29 cellular contexts compared by ENCODE assay signal in the genomic region with DNA sequence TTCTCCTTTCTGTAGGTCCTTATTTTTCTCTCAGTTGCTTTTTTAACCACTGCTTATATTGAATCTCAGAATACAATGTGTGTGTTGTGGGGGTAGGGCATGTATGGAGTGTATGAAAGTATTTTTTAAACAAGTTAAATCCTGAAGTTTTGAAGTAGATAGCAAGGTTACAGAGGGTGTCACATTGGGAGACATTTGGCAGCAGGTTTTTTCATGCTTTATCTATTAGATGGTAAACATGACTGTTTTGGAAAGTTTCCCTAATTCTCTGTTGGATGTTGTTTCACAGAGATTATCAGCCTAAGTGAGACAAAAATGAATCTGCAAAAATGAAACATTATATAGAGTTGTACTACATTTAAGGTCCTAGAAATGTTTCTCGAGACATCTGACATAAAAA.
"Had no signal": no experiment of that assay in that cellular context is flagged by ENCODE, and none has a peak within 500 bp of the region (broad histone marks: within the 10 kb centered on the region; RNA-seq: fewer than 3 reads in every experiment).

No MANE protein-coding gene starts in this region.

- H3K27me3 Mint-ChIP-seq: naive thymus-derived CD4-positive, alpha-beta T cell; natural killer cell treated with Interleukin-12 subunit alpha and Interleukin-12 subunit beta and Interleukin-15 and Interleukin-18, amount 100 ng/mL, for 72 hours; stimulated activated naive CD8-positive, alpha-beta T cell treated with anti-CD3 and anti-CD28 coated beads, Interleukin-15, Interleukin-2, amounts not matched to agents 100 ng/mL and 50 ng/mL, for 24 hours had no signal

- H3K27me3 ChIP-seq: hepatocyte, pancreas, sigmoid colon, spleen, suprapubic skin, tibial artery, upper lobe of right lung had no signal

- H3K4me3 Mint-ChIP-seq: naive thymus-derived CD4-positive, alpha-beta T cell; natural killer cell treated with Interleukin-12 subunit alpha and Interleukin-12 subunit beta and Interleukin-15 and Interleukin-18, amount 100 ng/mL, for 72 hours; neural crest cell; stimulated activated effector memory CD8-positive, alpha-beta T cell treated with anti-CD3 and anti-CD28 coated beads, Interleukin-12 subunit alpha, Interleukin-12 subunit beta, amount 100 ng/mL, for 72 hours; stimulated activated naive CD8-positive, alpha-beta T cell treated with anti-CD3 and anti-CD28 coated beads, Interleukin-15, Interleukin-2, amounts not matched to agents 100 ng/mL and 50 ng/mL, for 24 hours had no signal

- H3K4me1 ChIP-seq: lower lobe of right lung, pancreas, prostate gland, sigmoid colon, spleen, suprapubic skin, tibial artery, upper lobe of right lung had no signal

- H3K4me1 Mint-ChIP-seq: naive thymus-derived CD4-positive, alpha-beta T cell; neural crest cell; stimulated activated effector memory CD8-positive, alpha-beta T cell treated with anti-CD3 and anti-CD28 coated beads, Interleukin-12 subunit alpha, Interleukin-12 subunit beta, amount 100 ng/mL, for 72 hours had no signal

- DNase-seq: islet precursor cell; left ventricle myocardium superior; lower lobe of right lung; mammary epithelial cell; mesenchymal stem cell; midbrain; mucosa of descending colon; naive thymus-derived CD4-positive, alpha-beta T cell; nucleus accumbens; pancreas; posterior cingulate gyrus; retina; right cardiac atrium; sigmoid colon; small intestine; spleen; stimulated activated CD4-positive, alpha-beta T cell treated with anti-CD3 and anti-CD28 coated beads, Interleukin-4, amount 100 ng/mL, for 24 hours; stimulated activated naive CD4-positive, alpha-beta T cell; tibial artery; trophoblast cell; upper lobe of right lung had no signal

- H3K9me3 ChIP-seq: lower lobe of right lung, mucosa of descending colon, pancreas, prostate gland, sigmoid colon, suprapubic skin, thoracic aorta, tibial artery, upper lobe of right lung had no signal

- H3K27ac ChIP-seq: hepatocyte, lower lobe of right lung, pancreas, prostate gland, sigmoid colon, spleen, suprapubic skin, thoracic aorta, tibial artery, upper lobe of right lung had no signal

- H3K36me3 ChIP-seq: lower lobe of right lung, pancreas, prostate gland, sigmoid colon, spleen, suprapubic skin, thoracic aorta, tibial artery, upper lobe of right lung had no signal

- H3K27ac Mint-ChIP-seq: naive thymus-derived CD4-positive, alpha-beta T cell; natural killer cell treated with Interleukin-12 subunit alpha and Interleukin-12 subunit beta and Interleukin-15 and Interleukin-18, amount 100 ng/mL, for 72 hours; stimulated activated effector memory CD8-positive, alpha-beta T cell treated with anti-CD3 and anti-CD28 coated beads, Interleukin-12 subunit alpha, Interleukin-12 subunit beta, amount 100 ng/mL, for 72 hours; stimulated activated naive CD8-positive, alpha-beta T cell treated with anti-CD3 and anti-CD28 coated beads, Interleukin-15, Interleukin-2, amounts not matched to agents 100 ng/mL and 50 ng/mL, for 24 hours had no signal

- H3K79me2 ChIP-seq: hepatocyte had no signal

- H3K4me2 ChIP-seq: hepatocyte had no signal

- H2AFZ ChIP-seq: hepatocyte had no signal

- H3K36me3 Mint-ChIP-seq: naive thymus-derived CD4-positive, alpha-beta T cell; stimulated activated effector memory CD8-positive, alpha-beta T cell treated with anti-CD3 and anti-CD28 coated beads, Interleukin-12 subunit alpha, Interleukin-12 subunit beta, amount 100 ng/mL, for 72 hours had no signal

- ATAC-seq: left ventricle myocardium superior; lower lobe of right lung; mucosa of descending colon; naive thymus-derived CD4-positive, alpha-beta T cell; natural killer cell treated with Interleukin-12 subunit alpha and Interleukin-12 subunit beta and Interleukin-15 and Interleukin-18, amount 100 ng/mL, for 72 hours; pancreas; right cardiac atrium; stimulated activated effector memory CD8-positive, alpha-beta T cell treated with anti-CD3 and anti-CD28 coated beads, Interleukin-12 subunit alpha, Interleukin-12 subunit beta, amount 100 ng/mL, for 72 hours; upper lobe of right lung had no signal

- H3K4me3 ChIP-seq: hepatocyte, lower lobe of right lung, mucosa of descending colon, pancreas, prostate gland, sigmoid colon, spleen, suprapubic skin, thoracic aorta, tibial artery, upper lobe of right lung had no signal
